31 cellular contexts compared by ENCODE assay signal in genomic region chr14:64531567-64531966, GRCh38. TPM values are rescaled to one million over a fixed set of nuclear protein-coding genes. Genes with fewer than 3 reads are reported as not detected.
"Had no signal": no experiment of that assay in that cellular context is flagged by ENCODE, and none has a peak within 500 bp of the region (broad histone marks: within the 10 kb centered on the region; RNA-seq: fewer than 3 reads in every experiment).

No MANE protein-coding gene starts in this region.

- H3K27ac ChIP-seq: brain microvascular endothelial cell, epithelial cell of prostate, esophagus squamous epithelium, gastroesophageal sphincter, heart right ventricle, hepatocyte had no signal

- H3K4me3 Mint-ChIP-seq: activated CD4-positive, alpha-beta memory T cell treated with anti-CD3 and anti-CD28 coated beads, Interleukin-2, amount 10 ng/mL, durations not matched to agents 7 days and 5 days; activated CD4-positive, alpha-beta T cell treated with anti-CD3 and anti-CD28 coated beads, Interleukin-2, amount 10 ng/mL, durations not matched to agents 7 days and 5 days; activated naive CD4-positive, alpha-beta T cell treated with anti-CD3 and anti-CD28 coated beads, Interleukin-2, amount 10 ng/mL, durations not matched to agents 7 days and 5 days; activated naive CD8-positive, alpha-beta T cell; activated T-helper 1 cell treated with anti-CD3 and anti-CD28 coated beads, Interleukin-12 subunit alpha, Interleukin-12 subunit beta, Interleukin-2, Interleukin-4 antibody, amounts not matched to agents 30 ng/mL and 10 ng/mL and 1 ng/mL, durations not matched to agents 14 hours and 24 hours and 36 hours; T-cell; T-helper 1 cell treated with Interleukin-12 subunit alpha and Interleukin-12 subunit beta and Interleukin-4 antibody, amounts not matched to agents 30 μg/mL and 1 μg/mL, for 36 hours; T-helper 2 cell treated with Interferon-gamma antibody and Interleukin-4, amounts not matched to agents 5 μg/mL and 100 μg/mL, for 36 hours had no signal

- H3K4me2 ChIP-seq: hepatocyte had no signal

- H3K27me3 Mint-ChIP-seq: activated CD4-positive, alpha-beta memory T cell treated with anti-CD3 and anti-CD28 coated beads, Interleukin-2, amount 10 ng/mL, durations not matched to agents 7 days and 5 days; activated CD4-positive, alpha-beta T cell treated with anti-CD3 and anti-CD28 coated beads, Interleukin-2, amount 10 ng/mL, durations not matched to agents 7 days and 5 days; activated naive CD4-positive, alpha-beta T cell treated with anti-CD3 and anti-CD28 coated beads, Interleukin-2, amount 10 ng/mL, durations not matched to agents 7 days and 5 days; activated naive CD8-positive, alpha-beta T cell; T-cell had no signal

- H3K79me2 ChIP-seq: hepatocyte had no signal

- H3K27ac Mint-ChIP-seq: activated CD4-positive, alpha-beta memory T cell treated with anti-CD3 and anti-CD28 coated beads, Interleukin-2, amount 10 ng/mL, durations not matched to agents 7 days and 5 days; activated CD4-positive, alpha-beta T cell treated with anti-CD3 and anti-CD28 coated beads, Interleukin-2, amount 10 ng/mL, durations not matched to agents 7 days and 5 days; activated naive CD4-positive, alpha-beta T cell treated with anti-CD3 and anti-CD28 coated beads, Interleukin-2, amount 10 ng/mL, durations not matched to agents 7 days and 5 days; activated naive CD8-positive, alpha-beta T cell; activated T-helper 1 cell treated with anti-CD3 and anti-CD28 coated beads, Interleukin-12 subunit alpha, Interleukin-12 subunit beta, Interleukin-2, Interleukin-4 antibody, amounts not matched to agents 30 ng/mL and 10 ng/mL and 1 ng/mL, durations not matched to agents 14 hours and 24 hours and 36 hours; activated T-helper 2 cell treated with anti-CD3 and anti-CD28 coated beads, Interferon-gamma antibody, Interleukin-2, Interleukin-4, amounts not matched to agents 10 μg/mL and 5 μg/mL and 100 μg/mL, durations not matched to agents 14 hours and 24 hours and 36 hours; T-cell; T-helper 1 cell treated with Interleukin-12 subunit alpha and Interleukin-12 subunit beta and Interleukin-4 antibody, amounts not matched to agents 30 μg/mL and 1 μg/mL, for 36 hours; T-helper 2 cell treated with Interferon-gamma antibody and Interleukin-4, amounts not matched to agents 5 μg/mL and 100 μg/mL, for 36 hours had no signal

- H3K4me1 Mint-ChIP-seq: activated naive CD4-positive, alpha-beta T cell treated with anti-CD3 and anti-CD28 coated beads, Interleukin-2, amount 10 ng/mL, durations not matched to agents 7 days and 5 days had no signal

- H3K27me3 ChIP-seq: brain microvascular endothelial cell, esophagus squamous epithelium, gastroesophageal sphincter, heart right ventricle, hepatocyte had no signal

- H3K4me1 ChIP-seq: esophagus squamous epithelium, gastroesophageal sphincter had no signal

- H3K9me3 ChIP-seq: esophagus squamous epithelium, gastroesophageal sphincter, heart right ventricle had no signal

- H3K9me3 Mint-ChIP-seq: activated CD4-positive, alpha-beta memory T cell treated with anti-CD3 and anti-CD28 coated beads, Interleukin-2, amount 10 ng/mL, durations not matched to agents 7 days and 5 days; activated CD4-positive, alpha-beta T cell treated with anti-CD3 and anti-CD28 coated beads, Interleukin-2, amount 10 ng/mL, durations not matched to agents 7 days and 5 days; activated naive CD4-positive, alpha-beta T cell treated with anti-CD3 and anti-CD28 coated beads, Interleukin-2, amount 10 ng/mL, durations not matched to agents 7 days and 5 days; activated T-helper 1 cell treated with anti-CD3 and anti-CD28 coated beads, Interleukin-12 subunit alpha, Interleukin-12 subunit beta, Interleukin-2, Interleukin-4 antibody, amounts not matched to agents 30 ng/mL and 10 ng/mL and 1 ng/mL, durations not matched to agents 14 hours and 24 hours and 36 hours; activated T-helper 2 cell treated with anti-CD3 and anti-CD28 coated beads, Interferon-gamma antibody, Interleukin-2, Interleukin-4, amounts not matched to agents 10 μg/mL and 5 μg/mL and 100 μg/mL, durations not matched to agents 14 hours and 24 hours and 36 hours; T-cell; T-helper 1 cell treated with Interleukin-12 subunit alpha and Interleukin-12 subunit beta and Interleukin-4 antibody, amounts not matched to agents 30 μg/mL and 1 μg/mL, for 36 hours; T-helper 2 cell treated with Interferon-gamma antibody and Interleukin-4, amounts not matched to agents 5 μg/mL and 100 μg/mL, for 36 hours had no signal

- H3K4me3 ChIP-seq: esophagus squamous epithelium, gastroesophageal sphincter, heart right ventricle, hepatocyte had no signal

- FAIRE-seq: bronchial epithelial cell, colon, endothelial cell of umbilical vein had no signal

- DNase-seq: activated CD4-positive, alpha-beta memory T cell treated with anti-CD3 and anti-CD28 coated beads, Interleukin-2, amount 10 ng/mL, durations not matched to agents 7 days and 5 days; activated CD4-positive, alpha-beta T cell treated with anti-CD3 and anti-CD28 coated beads for 1 hour; activated CD4-positive, alpha-beta T cell treated with anti-CD3 and anti-CD28 coated beads for 4 hours; activated CD4-positive, alpha-beta T cell treated with anti-CD3 and anti-CD28 coated beads, Interleukin-2, amount 10 ng/mL, durations not matched to agents 7 days and 5 days; activated CD4-positive, alpha-beta T cell treated with anti-CD3 and anti-CD28 coated beads, Interleukin-2, amount 50 U/mL, for 4 hours; activated effector memory CD4-positive, alpha-beta T cell treated with anti-CD3 and anti-CD28 coated beads, Interleukin-2, amount 50 U/mL, for 16 hours; activated naive CD4-positive, alpha-beta T cell treated with anti-CD3 and anti-CD28 coated beads, Interleukin-2, amount 10 ng/mL, durations not matched to agents 7 days and 5 days; activated T-cell treated with anti-CD3 and anti-CD28 coated beads, Interleukin-2, amount 50 U/mL, for 48 hours; amniotic stem cell; anterior cingulate cortex; brain microvascular endothelial cell; cortex of kidney; dermis blood vessel endothelial cell; effector CD4-positive, alpha-beta T cell; esophagus squamous epithelium; foreskin melanocyte; heart right ventricle; T-cell; T1000 had no signal

- ATAC-seq: gastroesophageal sphincter, heart right ventricle, T-cell had no signal

- H2AFZ ChIP-seq: hepatocyte had no signal

RNA-seq across cellular contexts. Expression of gene PPP1R36, which starts 18.2 kb away (rescaled TPM):
- total RNA-seq: activated T-helper 1 cell treated with anti-CD3 and anti-CD28 coated beads, Interleukin-12 subunit alpha, Interleukin-12 subunit beta, Interleukin-2, Interleukin-4 antibody, amounts not matched to agents 30 ng/mL and 10 ng/mL and 1 ng/mL, durations not matched to agents 14 hours and 24 hours and 36 hours; activated T-helper 2 cell treated with anti-CD3 and anti-CD28 coated beads, Interferon-gamma antibody, Interleukin-2, Interleukin-4, amounts not matched to agents 10 μg/mL and 5 μg/mL and 100 μg/mL, durations not matched to agents 14 hours and 24 hours and 36 hours; glomerular endothelial cell; T-cell had no signal
- polyA plus RNA-seq: hepatocyte had no signal
